In genomic region chr12:27110024-27110699, GRCh38 we compare ENCODE assay signal across 1 cellular context.
TF ChIP-seq lines count a peak whose summit lies in the region.

No MANE protein-coding gene starts in this region.

TF ChIP-seq in endothelial cell of umbilical vein, 7 proteins besides CTCF, POLR2A, EP300 and RAD21:
- peak; percentile 19 for TF ChIP-seq FOS (IDR thresholded peaks at IDR 0.05; ENCODE audit: borderline replicate concordance, insufficient read depth, low read length)
TF ChIP-seq in endothelial cell of umbilical vein: peak in this region for 1; not testable (repeated sequence) for 6.
